ENCODE assay signal across 12 cellular contexts in the genomic region with DNA sequence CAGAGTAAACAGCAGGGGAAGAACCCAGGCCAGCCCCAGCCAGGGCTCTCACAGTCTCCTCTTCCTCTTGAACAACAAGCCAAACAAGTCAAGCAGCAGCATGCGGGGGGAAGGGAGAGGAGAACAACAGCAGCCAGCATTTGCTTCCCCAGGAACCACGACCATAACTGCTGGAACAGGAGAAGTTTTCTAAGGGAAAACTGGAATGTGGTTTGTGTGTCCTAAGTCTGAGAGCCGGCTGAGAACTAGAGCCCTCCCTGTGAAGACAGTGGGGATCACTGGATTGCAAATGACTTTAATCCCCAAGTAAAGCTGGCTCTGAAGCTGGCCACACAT. TPM values are rescaled to one million over a fixed set of nuclear protein-coding genes. Genes with fewer than 3 reads are reported as not detected.
DNase-seq lines count a peak whose midpoint lies in the region; ATAC-seq and TF ChIP-seq lines count a peak whose summit lies in the region.
"Had no signal": no experiment of that assay in that cellular context is flagged by ENCODE, and none has a peak within 500 bp of the region (broad histone marks: within the 10 kb centered on the region; RNA-seq: fewer than 3 reads in every experiment).

No MANE protein-coding gene starts in this region.

- intact Hi-C loops in mammary epithelial cell (cut with micrococcal nuclease) (no loop called here), colonic mucosa (cut with DNase I) (loop anchor here (5.0 kb wide), 1 partner anchor 41 kb away; no protein-coding TSS in a partner anchor), transverse colon (cut with DNase I; ENCODE audit: low total_unique reads) (no loop called here)

- CTCF ChIA-PET in mammary epithelial cell (lab: Charles Lee; ENCODE audit: low non-redundant PET) = no interaction called here

- H2AFZ ChIP-seq in mammary epithelial cell (ENCODE audit: low read depth, low read length) = no peak overlapping the region

- dilution Hi-C loops in mammary epithelial cell (cut with HindIII; ENCODE audit: low sequenced_read_pairs) = no loop called here

- in situ Hi-C loops in T47D (cut with HindIII; ENCODE audit: low pct_unique_long_range_greater_than_20kb, low sequenced_read_pairs) = no loop called here
- in situ Hi-C loops in mammary epithelial cell (cut with MboI; ENCODE audit: low sequenced_read_pairs in 2 of 2) = no loop called here
- in situ Hi-C loops in transverse colon (cut with MboI; ENCODE audit: low pct_ligation_motif_present in 1 of 4, low pct_unique_long_range_greater_than_20kb in 1 of 4, low sequenced_read_pairs in 3 of 4) = no loop called here

- TF ChIP-seq EP300 in transverse colon (IDR thresholded peaks at IDR 0.05; ENCODE audit: low read depth) = no peak

- H3K4me2 ChIP-seq in mammary epithelial cell (ENCODE audit: insufficient read depth, low read depth, low read length) = no peak overlapping the region

- no peaks in the 10 kb centered on the region for H3K27me3 ChIP-seq in mammary epithelial cell (ENCODE audit: insufficient read depth, low read length)
- no peaks in the 10 kb centered on the region for H3K27me3 ChIP-seq in colonic mucosa
- no peaks in the 10 kb centered on the region for H3K27me3 ChIP-seq in muscle layer of duodenum (ENCODE audit: low read depth, low read length)
- no peaks in the 10 kb centered on the region for H3K27me3 ChIP-seq in transverse colon
- H3K27me3 ChIP-seq: brain microvascular endothelial cell, upper lobe of left lung had no signal

- BruUV-seq in mammary epithelial cell (replicated peaks; lab: Mats Ljungman, UMichigan) = no TSS peak

- WGBS in mammary epithelial cell (ENCODE audit: low coverage, missing lambda C conversion rate) = 61% methylated on average over 2 of the region's 3 CpGs
- 15% methylated on average over 3 of the region's 3 CpGs; no CpG with 5 or more reads in 1 of the 2 donors for WGBS in transverse colon (ENCODE audit: low coverage in 1 of 2), 2 donors

- no peaks in the 10 kb centered on the region for H4K20me1 ChIP-seq in mammary epithelial cell (ENCODE audit: insufficient read depth, low read length)

- H3K4me1 ChIP-seq in mammary epithelial cell (ENCODE audit: insufficient read depth, low read length) = peaks cover 7% of the 10 kb centered on the region
- peaks cover 16% of the 10 kb centered on the region for H3K4me1 ChIP-seq in colonic mucosa
- peaks cover 28 to 33% of the 10 kb centered on the region in 2 donors for H3K4me1 ChIP-seq in muscle layer of duodenum (ENCODE audit: control insufficient read depth in 1 of 2, insufficient read depth in 2 of 2, low read length in 2 of 2)
- peaks cover 28 to 53% (median 39%) of the 10 kb centered on the region in 4 donors for H3K4me1 ChIP-seq in transverse colon

- DNase-seq in T47D (ENCODE audit: low read depth in 1 of 2, low spot score in 1 of 2) (peak; percentile 79 to 96), mammary epithelial cell (no peak), colonic mucosa (peak; percentile 88), transverse colon (peak; percentile 83), NCI-H2227 (lab: John Stamatoyannopoulos, UW; ENCODE audit: unreplicated experiment) (no peak)
- DNase-seq: brain microvascular endothelial cell, natural killer cell, NCI-H446 had no signal

- ATAC-seq in GM19397 (IDR thresholded peaks at IDR 0.05; ENCODE audit: unreplicated experiment) = no peak
- ATAC-seq in GM21529 (IDR thresholded peaks at IDR 0.05; ENCODE audit: unreplicated experiment) = no peak
- ATAC-seq: natural killer cell had no signal

- H3K4me3 ChIP-seq in mammary epithelial cell (replicated peaks in 1 of 3; ENCODE audit: insufficient read depth in 1 of 3, low read depth in 2 of 3, low read length in 3 of 3) (no peak overlapping the region), colonic mucosa (no peak overlapping the region), muscle layer of duodenum (ENCODE audit: low read depth in 1 of 2, low read length in 2 of 2) (no peak overlapping the region), transverse colon (no peak overlapping the region)
- H3K4me3 ChIP-seq: upper lobe of left lung had no signal

- H3K9me3 ChIP-seq in mammary epithelial cell (replicated peaks; ENCODE audit: insufficient read depth, low read length) (no peaks in the 10 kb centered on the region), colonic mucosa (no peaks in the 10 kb centered on the region), muscle layer of duodenum (ENCODE audit: control insufficient read depth in 1 of 2, low read length in 2 of 2) (no peaks in the 10 kb centered on the region), transverse colon (no peaks in the 10 kb centered on the region)
- H3K9me3 ChIP-seq: upper lobe of left lung had no signal

- H3K9ac ChIP-seq in mammary epithelial cell (ENCODE audit: insufficient read depth, low read length) (no peak overlapping the region), colonic mucosa (ENCODE audit: low read depth in 2 of 2, low read length in 2 of 2) (peak overlapping the region in 1 of 2 donors; percentile 76)

- no peaks in the 10 kb centered on the region for H3K79me2 ChIP-seq in mammary epithelial cell (ENCODE audit: insufficient read depth, low read length)

- TF ChIP-seq CTCF in mammary epithelial cell (conservative IDR thresholded peaks at IDR 0.05 in 1 of 2, IDR thresholded peaks at IDR 0.05 in 1 of 2; ENCODE audit: extremely low read depth in 1 of 2, insufficient read depth in 1 of 2, low read depth in 1 of 2, low read length in 2 of 2) = no peak
- no peak for TF ChIP-seq CTCF in colonic mucosa (IDR thresholded peaks at IDR 0.05)
- no peak for TF ChIP-seq CTCF in transverse colon (IDR thresholded peaks at IDR 0.05)

- no peak overlapping the region for H3K27ac ChIP-seq in mammary epithelial cell (ENCODE audit: insufficient read depth, low read depth, low read length)
- peak overlapping the region; percentile 87 for H3K27ac ChIP-seq in colonic mucosa
- peak overlapping the region; percentile 27 for H3K27ac ChIP-seq in muscle layer of duodenum (ENCODE audit: low read length)
- H3K27ac ChIP-seq in transverse colon = peak overlapping the region; percentile 82 to 87 (median 86)
- H3K27ac ChIP-seq: brain microvascular endothelial cell had no signal

- no peak for TF ChIP-seq POLR2A in transverse colon (IDR thresholded peaks at IDR 0.05)

- H3K36me3 ChIP-seq in mammary epithelial cell (ENCODE audit: insufficient read depth, low read length) = no peaks in the 10 kb centered on the region
- peaks cover 7% of the 10 kb centered on the region for H3K36me3 ChIP-seq in colonic mucosa
- H3K36me3 ChIP-seq in muscle layer of duodenum (ENCODE audit: control insufficient read depth in 1 of 2, insufficient read depth in 2 of 2, low read length in 2 of 2) = peaks cover 6 to 37% of the 10 kb centered on the region in 2 donors
- H3K36me3 ChIP-seq in transverse colon = peaks cover 0 to 6% (median 0%) of the 10 kb centered on the region in 4 donors
- H3K36me3 ChIP-seq: brain microvascular endothelial cell had no signal

RNA-seq across cellular contexts. Expression of a gene that starts 48.2 kb away (rescaled TPM):
- 1 to 10 TPM; 5.5 to 7.1 TPM for total RNA-seq in mammary epithelial cell
- 8.7 TPM for polyA plus RNA-seq in mammary epithelial cell
- polyA minus RNA-seq in mammary epithelial cell = 11.7 TPM
- total RNA-seq in colonic mucosa = 10 to 100 TPM; 56.3 to 58.1 TPM
- total RNA-seq in transverse colon = 10 to 100 TPM; 46.0 to 80.5 (median 67.7) TPM

Comparison
In these comparisons a context has a peak if more than half of its experiments do, and no peak if none do; other contexts are left out.
1. DNase-seq: peak in T47D (2 of 2), colonic mucosa (single experiment) and transverse colon (single experiment); none in mammary epithelial cell (single experiment) and NCI-H2227 (single experiment).
2. RNA of a gene that starts 48.2 kb away (total RNA-seq): 46.0 to 80.5 TPM in transverse colon and 56.3 to 58.1 TPM in colonic mucosa; 5.5 to 7.1 TPM in mammary epithelial cell; every median in the first group is over 4 times any median in the second.